ENCODE assay signal across 1 cellular context in the genomic region with DNA sequence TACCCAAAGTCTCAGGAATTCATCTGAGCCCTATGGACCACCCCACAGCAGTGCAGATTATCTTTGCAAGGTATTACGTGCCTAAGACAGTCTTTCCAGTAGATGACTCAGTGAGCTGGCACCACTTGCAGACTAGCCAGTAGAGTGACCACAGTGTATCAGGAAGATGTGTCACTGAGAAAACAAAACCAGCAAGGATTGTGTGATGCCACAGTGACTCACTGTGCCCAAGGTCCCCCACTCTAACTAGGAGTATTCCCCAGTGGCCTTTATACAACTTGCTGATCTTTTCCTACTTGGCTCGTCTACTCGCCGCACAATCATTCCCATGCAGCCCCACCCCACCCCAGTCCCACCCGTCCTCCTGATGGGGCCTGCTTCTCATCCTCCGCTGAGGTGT.
TF ChIP-seq lines count a peak whose summit lies in the region.

No MANE protein-coding gene starts in this region.

TF ChIP-seq in HepG2, 621 proteins besides CTCF, POLR2A, EP300 and RAD21 (continued from another document and continues in another):
- TF ChIP-seq, protein P1, sequence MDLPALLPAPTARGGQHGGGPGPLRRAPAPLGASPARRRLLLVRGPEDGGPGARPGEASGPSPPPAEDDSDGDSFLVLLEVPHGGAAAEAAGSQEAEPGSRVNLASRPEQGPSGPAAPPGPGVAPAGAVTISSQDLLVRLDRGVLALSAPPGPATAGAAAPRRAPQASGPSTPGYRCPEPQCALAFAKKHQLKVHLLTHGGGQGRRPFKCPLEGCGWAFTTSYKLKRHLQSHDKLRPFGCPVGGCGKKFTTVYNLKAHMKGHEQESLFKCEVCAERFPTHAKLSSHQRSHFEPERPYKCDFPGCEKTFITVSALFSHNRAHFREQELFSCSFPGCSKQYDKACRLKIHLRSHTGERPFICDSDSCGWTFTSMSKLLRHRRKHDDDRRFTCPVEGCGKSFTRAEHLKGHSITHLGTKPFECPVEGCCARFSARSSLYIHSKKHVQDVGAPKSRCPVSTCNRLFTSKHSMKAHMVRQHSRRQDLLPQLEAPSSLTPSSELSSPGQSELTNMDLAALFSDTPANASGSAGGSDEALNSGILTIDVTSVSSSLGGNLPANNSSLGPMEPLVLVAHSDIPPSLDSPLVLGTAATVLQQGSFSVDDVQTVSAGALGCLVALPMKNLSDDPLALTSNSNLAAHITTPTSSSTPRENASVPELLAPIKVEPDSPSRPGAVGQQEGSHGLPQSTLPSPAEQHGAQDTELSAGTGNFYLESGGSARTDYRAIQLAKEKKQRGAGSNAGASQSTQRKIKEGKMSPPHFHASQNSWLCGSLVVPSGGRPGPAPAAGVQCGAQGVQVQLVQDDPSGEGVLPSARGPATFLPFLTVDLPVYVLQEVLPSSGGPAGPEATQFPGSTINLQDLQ (CRISPR knock-in tag; IDR thresholded peaks at IDR 0.05), result no peak
- no peak for TF ChIP-seq MBNL3 (CRISPR knock-in tag; conservative IDR thresholded peaks at IDR 0.05)
- TF ChIP-seq, protein P2, sequence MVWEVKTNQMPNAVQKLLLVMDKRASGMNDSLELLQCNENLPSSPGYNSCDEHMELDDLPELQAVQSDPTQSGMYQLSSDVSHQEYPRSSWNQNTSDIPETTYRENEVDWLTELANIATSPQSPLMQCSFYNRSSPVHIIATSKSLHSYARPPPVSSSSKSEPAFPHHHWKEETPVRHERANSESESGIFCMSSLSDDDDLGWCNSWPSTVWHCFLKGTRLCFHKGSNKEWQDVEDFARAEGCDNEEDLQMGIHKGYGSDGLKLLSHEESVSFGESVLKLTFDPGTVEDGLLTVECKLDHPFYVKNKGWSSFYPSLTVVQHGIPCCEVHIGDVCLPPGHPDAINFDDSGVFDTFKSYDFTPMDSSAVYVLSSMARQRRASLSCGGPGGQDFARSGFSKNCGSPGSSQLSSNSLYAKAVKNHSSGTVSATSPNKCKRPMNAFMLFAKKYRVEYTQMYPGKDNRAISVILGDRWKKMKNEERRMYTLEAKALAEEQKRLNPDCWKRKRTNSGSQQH (CRISPR knock-in tag; IDR thresholded peaks at IDR 0.05; ENCODE audit: low read depth), result no peak
- TF ChIP-seq, protein P3, sequence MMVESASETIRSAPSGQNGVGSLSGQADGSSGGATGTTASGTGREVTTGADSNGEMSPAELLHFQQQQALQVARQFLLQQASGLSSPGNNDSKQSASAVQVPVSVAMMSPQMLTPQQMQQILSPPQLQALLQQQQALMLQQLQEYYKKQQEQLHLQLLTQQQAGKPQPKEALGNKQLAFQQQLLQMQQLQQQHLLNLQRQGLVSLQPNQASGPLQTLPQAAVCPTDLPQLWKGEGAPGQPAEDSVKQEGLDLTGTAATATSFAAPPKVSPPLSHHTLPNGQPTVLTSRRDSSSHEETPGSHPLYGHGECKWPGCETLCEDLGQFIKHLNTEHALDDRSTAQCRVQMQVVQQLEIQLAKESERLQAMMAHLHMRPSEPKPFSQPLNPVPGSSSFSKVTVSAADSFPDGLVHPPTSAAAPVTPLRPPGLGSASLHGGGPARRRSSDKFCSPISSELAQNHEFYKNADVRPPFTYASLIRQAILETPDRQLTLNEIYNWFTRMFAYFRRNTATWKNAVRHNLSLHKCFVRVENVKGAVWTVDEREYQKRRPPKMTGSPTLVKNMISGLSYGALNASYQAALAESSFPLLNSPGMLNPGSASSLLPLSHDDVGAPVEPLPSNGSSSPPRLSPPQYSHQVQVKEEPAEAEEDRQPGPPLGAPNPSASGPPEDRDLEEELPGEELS (CRISPR knock-in tag; IDR thresholded peaks at IDR 0.05), result no peak
- TF ChIP-seq ZNF326 (CRISPR knock-in tag; IDR thresholded peaks at IDR 0.05; ENCODE audit: borderline replicate concordance), result no peak
- no peak for TF ChIP-seq SNAPC2 (CRISPR knock-in tag; IDR thresholded peaks at IDR 0.05)
- TF ChIP-seq, protein P4, sequence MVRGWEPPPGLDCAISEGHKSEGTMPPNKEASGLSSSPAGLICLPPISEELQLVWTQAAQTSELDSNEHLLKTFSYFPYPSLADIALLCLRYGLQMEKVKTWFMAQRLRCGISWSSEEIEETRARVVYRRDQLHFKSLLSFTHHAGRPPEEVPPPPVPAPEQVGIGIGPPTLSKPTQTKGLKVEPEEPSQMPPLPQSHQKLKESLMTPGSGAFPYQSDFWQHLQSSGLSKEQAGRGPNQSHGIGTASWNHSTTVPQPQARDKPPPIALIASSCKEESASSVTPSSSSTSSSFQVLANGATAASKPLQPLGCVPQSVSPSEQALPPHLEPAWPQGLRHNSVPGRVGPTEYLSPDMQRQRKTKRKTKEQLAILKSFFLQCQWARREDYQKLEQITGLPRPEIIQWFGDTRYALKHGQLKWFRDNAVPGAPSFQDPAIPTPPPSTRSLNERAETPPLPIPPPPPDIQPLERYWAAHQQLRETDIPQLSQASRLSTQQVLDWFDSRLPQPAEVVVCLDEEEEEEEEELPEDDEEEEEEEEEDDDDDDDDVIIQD (CRISPR knock-in tag; IDR thresholded peaks at IDR 0.05; ENCODE audit: low read depth), result 0 out of 2 replicates have a peak, but pooled peaks have one; percentile 25
- peak; percentile 45 for TF ChIP-seq STAG1 (CRISPR knock-in tag; IDR thresholded peaks at IDR 0.05)
- 0 out of 2 replicates have a peak, but pooled peaks have one; percentile 16 for TF ChIP-seq FOXA3 (CRISPR knock-in tag; IDR thresholded peaks at IDR 0.05)
- TF ChIP-seq AGO1 (IDR thresholded peaks at IDR 0.05; ENCODE audit: low read depth, low read length, poor library complexity, severe bottlenecking), result no peak
- TF ChIP-seq ASH2L (IDR thresholded peaks at IDR 0.05; ENCODE audit: insufficient read length, low read depth, low read length), result no peak
- no peak for TF ChIP-seq FOXK2 (IDR thresholded peaks at IDR 0.05)
- no peak for TF ChIP-seq ATAD3A (CRISPR knock-in tag; IDR thresholded peaks at IDR 0.05)
- 0 out of 4 replicates have a peak, but pooled peaks of 1 of the 2 experiments have one; percentile 11 for TF ChIP-seq MAFK (conservative IDR thresholded peaks at IDR 0.05 in 1 of 2, IDR thresholded peaks at IDR 0.05 in 1 of 2; ENCODE audit: low read length in 2 of 2)
- TF ChIP-seq GTF3A (CRISPR knock-in tag; conservative IDR thresholded peaks at IDR 0.05), result no peak
- TF ChIP-seq ZNF331 (CRISPR knock-in tag; IDR thresholded peaks at IDR 0.05), result no peak
- peak; percentile 32; the same call in 1 of the 2 replicates for TF ChIP-seq SAP130 (CRISPR knock-in tag; IDR thresholded peaks at IDR 0.05; ENCODE audit: low read depth)
- no peak for TF ChIP-seq STAT5B (CRISPR knock-in tag; IDR thresholded peaks at IDR 0.05)
- TF ChIP-seq MXD4 (CRISPR knock-in tag; IDR thresholded peaks at IDR 0.05), result no peak
- no peak for TF ChIP-seq MTA3 (CRISPR knock-in tag; IDR thresholded peaks at IDR 0.05)
- TF ChIP-seq JUN (CRISPR knock-in tag; IDR thresholded peaks at IDR 0.05), result peak; percentile 49; the same call in 1 of the 2 replicates
- TF ChIP-seq CHD4 (IDR thresholded peaks at IDR 0.05; ENCODE audit: borderline replicate concordance, low read length), result no peak
- TF ChIP-seq, protein P5, sequence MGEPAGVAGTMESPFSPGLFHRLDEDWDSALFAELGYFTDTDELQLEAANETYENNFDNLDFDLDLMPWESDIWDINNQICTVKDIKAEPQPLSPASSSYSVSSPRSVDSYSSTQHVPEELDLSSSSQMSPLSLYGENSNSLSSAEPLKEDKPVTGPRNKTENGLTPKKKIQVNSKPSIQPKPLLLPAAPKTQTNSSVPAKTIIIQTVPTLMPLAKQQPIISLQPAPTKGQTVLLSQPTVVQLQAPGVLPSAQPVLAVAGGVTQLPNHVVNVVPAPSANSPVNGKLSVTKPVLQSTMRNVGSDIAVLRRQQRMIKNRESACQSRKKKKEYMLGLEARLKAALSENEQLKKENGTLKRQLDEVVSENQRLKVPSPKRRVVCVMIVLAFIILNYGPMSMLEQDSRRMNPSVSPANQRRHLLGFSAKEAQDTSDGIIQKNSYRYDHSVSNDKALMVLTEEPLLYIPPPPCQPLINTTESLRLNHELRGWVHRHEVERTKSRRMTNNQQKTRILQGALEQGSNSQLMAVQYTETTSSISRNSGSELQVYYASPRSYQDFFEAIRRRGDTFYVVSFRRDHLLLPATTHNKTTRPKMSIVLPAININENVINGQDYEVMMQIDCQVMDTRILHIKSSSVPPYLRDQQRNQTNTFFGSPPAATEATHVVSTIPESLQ (CRISPR knock-in tag; conservative IDR thresholded peaks at IDR 0.05), result no peak
- TF ChIP-seq, protein P6, sequence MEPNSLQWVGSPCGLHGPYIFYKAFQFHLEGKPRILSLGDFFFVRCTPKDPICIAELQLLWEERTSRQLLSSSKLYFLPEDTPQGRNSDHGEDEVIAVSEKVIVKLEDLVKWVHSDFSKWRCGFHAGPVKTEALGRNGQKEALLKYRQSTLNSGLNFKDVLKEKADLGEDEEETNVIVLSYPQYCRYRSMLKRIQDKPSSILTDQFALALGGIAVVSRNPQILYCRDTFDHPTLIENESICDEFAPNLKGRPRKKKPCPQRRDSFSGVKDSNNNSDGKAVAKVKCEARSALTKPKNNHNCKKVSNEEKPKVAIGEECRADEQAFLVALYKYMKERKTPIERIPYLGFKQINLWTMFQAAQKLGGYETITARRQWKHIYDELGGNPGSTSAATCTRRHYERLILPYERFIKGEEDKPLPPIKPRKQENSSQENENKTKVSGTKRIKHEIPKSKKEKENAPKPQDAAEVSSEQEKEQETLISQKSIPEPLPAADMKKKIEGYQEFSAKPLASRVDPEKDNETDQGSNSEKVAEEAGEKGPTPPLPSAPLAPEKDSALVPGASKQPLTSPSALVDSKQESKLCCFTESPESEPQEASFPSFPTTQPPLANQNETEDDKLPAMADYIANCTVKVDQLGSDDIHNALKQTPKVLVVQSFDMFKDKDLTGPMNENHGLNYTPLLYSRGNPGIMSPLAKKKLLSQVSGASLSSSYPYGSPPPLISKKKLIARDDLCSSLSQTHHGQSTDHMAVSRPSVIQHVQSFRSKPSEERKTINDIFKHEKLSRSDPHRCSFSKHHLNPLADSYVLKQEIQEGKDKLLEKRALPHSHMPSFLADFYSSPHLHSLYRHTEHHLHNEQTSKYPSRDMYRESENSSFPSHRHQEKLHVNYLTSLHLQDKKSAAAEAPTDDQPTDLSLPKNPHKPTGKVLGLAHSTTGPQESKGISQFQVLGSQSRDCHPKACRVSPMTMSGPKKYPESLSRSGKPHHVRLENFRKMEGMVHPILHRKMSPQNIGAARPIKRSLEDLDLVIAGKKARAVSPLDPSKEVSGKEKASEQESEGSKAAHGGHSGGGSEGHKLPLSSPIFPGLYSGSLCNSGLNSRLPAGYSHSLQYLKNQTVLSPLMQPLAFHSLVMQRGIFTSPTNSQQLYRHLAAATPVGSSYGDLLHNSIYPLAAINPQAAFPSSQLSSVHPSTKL (CRISPR knock-in tag; IDR thresholded peaks at IDR 0.05), result peak; percentile 65
- TF ChIP-seq FOXJ3 (CRISPR knock-in tag; IDR thresholded peaks at IDR 0.05; ENCODE audit: borderline replicate concordance), result no peak
- TF ChIP-seq ZNF180 (CRISPR knock-in tag; IDR thresholded peaks at IDR 0.05; ENCODE audit: borderline replicate concordance, low read depth), result no peak
- no peak for TF ChIP-seq FOXK1 (CRISPR knock-in tag; IDR thresholded peaks at IDR 0.05; ENCODE audit: borderline replicate concordance, low read depth)
- TF ChIP-seq, protein P7, sequence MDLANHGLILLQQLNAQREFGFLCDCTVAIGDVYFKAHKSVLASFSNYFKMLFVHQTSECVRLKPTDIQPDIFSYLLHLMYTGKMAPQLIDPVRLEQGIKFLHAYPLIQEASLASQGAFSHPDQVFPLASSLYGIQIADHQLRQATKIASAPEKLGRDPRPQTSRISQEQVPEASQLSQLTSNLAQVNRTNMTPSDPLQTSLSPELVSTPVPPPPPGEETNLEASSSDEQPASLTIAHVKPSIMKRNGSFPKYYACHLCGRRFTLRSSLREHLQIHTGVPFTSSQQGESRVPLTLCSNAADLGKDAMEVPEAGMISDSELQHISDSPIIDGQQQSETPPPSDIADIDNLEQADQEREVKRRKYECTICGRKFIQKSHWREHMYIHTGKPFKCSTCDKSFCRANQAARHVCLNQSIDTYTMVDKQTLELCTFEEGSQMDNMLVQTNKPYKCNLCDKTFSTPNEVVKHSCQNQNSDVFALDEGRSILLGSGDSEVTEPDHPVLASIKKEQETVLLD (CRISPR knock-in tag; IDR thresholded peaks at IDR 0.05; ENCODE audit: low read depth), result no peak
- 0 out of 2 replicates have a peak, but pooled peaks have one; percentile 45 for TF ChIP-seq MED1 (CRISPR knock-in tag; IDR thresholded peaks at IDR 0.05)
- no peak for TF ChIP-seq ATRX (CRISPR knock-in tag; IDR thresholded peaks at IDR 0.05; ENCODE audit: borderline replicate concordance)
- TF ChIP-seq PPARG (CRISPR knock-in tag; conservative IDR thresholded peaks at IDR 0.05), result no peak
- TF ChIP-seq, protein P8, sequence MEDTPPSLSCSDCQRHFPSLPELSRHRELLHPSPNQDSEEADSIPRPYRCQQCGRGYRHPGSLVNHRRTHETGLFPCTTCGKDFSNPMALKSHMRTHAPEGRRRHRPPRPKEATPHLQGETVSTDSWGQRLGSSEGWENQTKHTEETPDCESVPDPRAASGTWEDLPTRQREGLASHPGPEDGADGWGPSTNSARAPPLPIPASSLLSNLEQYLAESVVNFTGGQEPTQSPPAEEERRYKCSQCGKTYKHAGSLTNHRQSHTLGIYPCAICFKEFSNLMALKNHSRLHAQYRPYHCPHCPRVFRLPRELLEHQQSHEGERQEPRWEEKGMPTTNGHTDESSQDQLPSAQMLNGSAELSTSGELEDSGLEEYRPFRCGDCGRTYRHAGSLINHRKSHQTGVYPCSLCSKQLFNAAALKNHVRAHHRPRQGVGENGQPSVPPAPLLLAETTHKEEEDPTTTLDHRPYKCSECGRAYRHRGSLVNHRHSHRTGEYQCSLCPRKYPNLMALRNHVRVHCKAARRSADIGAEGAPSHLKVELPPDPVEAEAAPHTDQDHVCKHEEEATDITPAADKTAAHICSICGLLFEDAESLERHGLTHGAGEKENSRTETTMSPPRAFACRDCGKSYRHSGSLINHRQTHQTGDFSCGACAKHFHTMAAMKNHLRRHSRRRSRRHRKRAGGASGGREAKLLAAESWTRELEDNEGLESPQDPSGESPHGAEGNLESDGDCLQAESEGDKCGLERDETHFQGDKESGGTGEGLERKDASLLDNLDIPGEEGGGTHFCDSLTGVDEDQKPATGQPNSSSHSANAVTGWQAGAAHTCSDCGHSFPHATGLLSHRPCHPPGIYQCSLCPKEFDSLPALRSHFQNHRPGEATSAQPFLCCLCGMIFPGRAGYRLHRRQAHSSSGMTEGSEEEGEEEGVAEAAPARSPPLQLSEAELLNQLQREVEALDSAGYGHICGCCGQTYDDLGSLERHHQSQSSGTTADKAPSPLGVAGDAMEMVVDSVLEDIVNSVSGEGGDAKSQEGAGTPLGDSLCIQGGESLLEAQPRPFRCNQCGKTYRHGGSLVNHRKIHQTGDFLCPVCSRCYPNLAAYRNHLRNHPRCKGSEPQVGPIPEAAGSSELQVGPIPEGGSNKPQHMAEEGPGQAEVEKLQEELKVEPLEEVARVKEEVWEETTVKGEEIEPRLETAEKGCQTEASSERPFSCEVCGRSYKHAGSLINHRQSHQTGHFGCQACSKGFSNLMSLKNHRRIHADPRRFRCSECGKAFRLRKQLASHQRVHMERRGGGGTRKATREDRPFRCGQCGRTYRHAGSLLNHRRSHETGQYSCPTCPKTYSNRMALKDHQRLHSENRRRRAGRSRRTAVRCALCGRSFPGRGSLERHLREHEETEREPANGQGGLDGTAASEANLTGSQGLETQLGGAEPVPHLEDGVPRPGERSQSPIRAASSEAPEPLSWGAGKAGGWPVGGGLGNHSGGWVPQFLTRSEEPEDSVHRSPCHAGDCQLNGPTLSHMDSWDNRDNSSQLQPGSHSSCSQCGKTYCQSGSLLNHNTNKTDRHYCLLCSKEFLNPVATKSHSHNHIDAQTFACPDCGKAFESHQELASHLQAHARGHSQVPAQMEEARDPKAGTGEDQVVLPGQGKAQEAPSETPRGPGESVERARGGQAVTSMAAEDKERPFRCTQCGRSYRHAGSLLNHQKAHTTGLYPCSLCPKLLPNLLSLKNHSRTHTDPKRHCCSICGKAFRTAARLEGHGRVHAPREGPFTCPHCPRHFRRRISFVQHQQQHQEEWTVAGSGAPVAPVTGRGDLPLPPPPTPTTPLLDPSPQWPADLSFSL (CRISPR knock-in tag; IDR thresholded peaks at IDR 0.05), result no peak
- no peak for TF ChIP-seq RELA (CRISPR knock-in tag; IDR thresholded peaks at IDR 0.05)
- no peak for TF ChIP-seq BORCS8-MEF2B (CRISPR knock-in tag; IDR thresholded peaks at IDR 0.05)
- TF ChIP-seq ZNF329 (CRISPR knock-in tag; IDR thresholded peaks at IDR 0.05; ENCODE audit: low read depth), result no peak
- TF ChIP-seq ZSCAN20 (CRISPR knock-in tag; IDR thresholded peaks at IDR 0.05; ENCODE audit: borderline replicate concordance), result no peak
